20 cellular contexts compared by ENCODE assay signal in the genomic region with DNA sequence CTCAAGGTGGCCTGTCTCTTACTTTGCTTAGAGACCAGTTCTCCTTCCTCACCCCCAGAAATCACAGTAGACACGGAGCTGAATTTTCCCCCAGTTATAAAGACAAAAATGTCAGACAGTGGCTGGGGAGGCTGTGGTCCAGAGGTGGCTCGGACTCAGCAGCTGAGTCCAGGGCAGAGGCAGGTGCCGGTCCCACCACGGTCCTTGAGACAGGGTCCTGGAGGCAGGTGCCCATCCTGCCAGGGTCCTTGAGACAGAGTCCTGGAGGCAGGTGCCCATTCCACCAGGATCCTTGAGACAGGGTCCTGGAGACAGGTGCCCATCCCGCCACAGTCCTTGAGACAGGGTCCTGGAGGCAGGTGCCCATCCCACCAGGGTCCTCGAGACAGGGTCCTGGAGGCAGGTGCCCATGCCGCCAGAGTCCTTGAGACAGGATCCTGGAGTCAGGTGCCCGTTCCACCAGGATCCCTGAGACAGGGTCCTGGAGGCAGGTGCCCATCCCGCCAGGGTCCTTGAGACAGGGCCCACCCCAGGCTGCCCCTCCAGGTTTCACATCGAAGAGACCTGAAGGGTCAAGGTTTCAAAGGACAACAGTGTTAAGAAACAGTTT.
"Had no signal": no experiment of that assay in that cellular context is flagged by ENCODE, and none has a peak within 500 bp of the region (broad histone marks: within the 10 kb centered on the region; RNA-seq: fewer than 3 reads in every experiment).

No MANE protein-coding gene starts in this region.

- H3K27me3 ChIP-seq: esophagus muscularis mucosa, gastrocnemius medialis, pancreas, stomach had no signal

- ATAC-seq: effector memory CD8-positive, alpha-beta T cell; gastrocnemius medialis; mucosa of descending colon; naive thymus-derived CD8-positive, alpha-beta T cell; pancreas; psoas muscle; sciatic nerve had no signal

- H3K4me3 ChIP-seq: esophagus muscularis mucosa, gastrocnemius medialis, left ventricle myocardium inferior, mucosa of descending colon, pancreas, psoas muscle, skin epidermis, stomach, thoracic aorta had no signal

- H3K4me1 ChIP-seq: esophagus muscularis mucosa, gastrocnemius medialis, left ventricle myocardium inferior, pancreas, psoas muscle, stomach had no signal

- FAIRE-seq: pancreas had no signal

- H3K9me3 ChIP-seq: esophagus muscularis mucosa, gastrocnemius medialis, left ventricle myocardium inferior, mucosa of descending colon, pancreas, psoas muscle, stomach, thoracic aorta had no signal

- DNase-seq: effector memory CD8-positive, alpha-beta T cell; gastrocnemius medialis; islet precursor cell; left ventricle myocardium inferior; nucleus accumbens; psoas muscle; retina; stimulated activated CD4-positive, alpha-beta T cell treated with anti-CD3 and anti-CD28 coated beads, Interleukin-12 subunit alpha, Interleukin-12 subunit beta, amount 100 ng/mL, for 4 hours; stimulated activated naive CD4-positive, alpha-beta T cell; stomach; substantia nigra; trophoblast cell had no signal

- H3K27ac ChIP-seq: epithelial cell of prostate, esophagus muscularis mucosa, gastrocnemius medialis, left ventricle myocardium inferior, pancreas, psoas muscle, skin epidermis, stomach, thoracic aorta had no signal
